In genomic region chr3:176190755-176191154, GRCh38 we compare ENCODE assay signal across 19 cellular contexts.
DNase-seq lines count a peak whose midpoint lies in the region; ATAC-seq and TF ChIP-seq lines count a peak whose summit lies in the region.
"Had no signal": no experiment of that assay in that cellular context is flagged by ENCODE, and none has a peak within 500 bp of the region (broad histone marks: within the 10 kb centered on the region; RNA-seq: fewer than 3 reads in every experiment).

No MANE protein-coding gene starts in this region.

- H3K9ac ChIP-seq in SK-N-SH (no peak overlapping the region), neural cell (ENCODE audit: low read length) (no peak overlapping the region)

- no peak overlapping the region for H2AFZ ChIP-seq in SK-N-SH (ENCODE audit: low read depth)
- H2AFZ ChIP-seq in neural cell (ENCODE audit: low read depth, low read length) = no peak overlapping the region

- CTCF ChIA-PET in SK-N-SH (lab: Yijun Ruan, JAX) = interaction anchor here (0.6 to 0.9 kb wide), 2 partner anchors 9 to 40 kb away, joined by 3 read pairs; no protein-coding TSS in a partner anchor

- TF ChIP-seq EP300 in SK-N-SH (IDR thresholded peaks at IDR 0.05; ENCODE audit: borderline replicate concordance in 1 of 2, low read depth in 1 of 2, low read length in 1 of 2) (peak in 1 of 2 experiments; percentile 74; a peak in 1 of 4 replicates), neural cell (conservative IDR thresholded peaks at IDR 0.05; ENCODE audit: poor library complexity, severe bottlenecking) (peak; percentile 45)

- DNase-seq in DMS 273 (lab: John Stamatoyannopoulos, UW; ENCODE audit: unreplicated experiment) (peak; percentile 67), DMS 273 treated with DMSO at 0.1 percent for 48 hours (lab: John Stamatoyannopoulos, UW) (no peak), NCI-H446 (lab: John Stamatoyannopoulos, UW) (peak; percentile 27 to 79), SK-N-SH (peak; percentile 57), OCI-M1 (lab: John Stamatoyannopoulos, UW) (no peak), NCI-H2196 (lab: John Stamatoyannopoulos, UW; ENCODE audit: unreplicated experiment) (no peak)
- DNase-seq: AML-193, EL, KBM-7, NCI-H1436 treated with DMSO at 0.1 percent for 48 hours, NCI-H345, NCI-H748 treated with DMSO at 0.1 percent for 48 hours, PC-3, SIG-M5 had no signal

- H3F3A ChIP-seq in SK-N-SH (replicated peaks; ENCODE audit: insufficient read depth) (no peaks in the 10 kb centered on the region), neural cell (ENCODE audit: insufficient read depth, low read length, poor library complexity, severe bottlenecking) (no peaks in the 10 kb centered on the region)

- H3K4me3 ChIP-seq in SK-N-SH (ENCODE audit: low read depth in 2 of 2, low read length in 1 of 2) = no peak overlapping the region
- H3K4me3 ChIP-seq in neural cell (ENCODE audit: low read length) = no peak overlapping the region

- TF ChIP-seq CTCF in SK-N-SH (IDR thresholded peaks at IDR 0.05) (no peak), neural cell (IDR thresholded peaks at IDR 0.05; ENCODE audit: poor library complexity, severe bottlenecking) (no peak)

- no peak for ATAC-seq in HG02571 (IDR thresholded peaks at IDR 0.05; ENCODE audit: unreplicated experiment)
- ATAC-seq: HepG2, PC-3 had no signal

- H3K4me2 ChIP-seq in SK-N-SH (no peak overlapping the region), neural cell (ENCODE audit: low read length) (no peak overlapping the region)

- H3K27me3 ChIP-seq in SK-N-SH (ENCODE audit: insufficient read depth) = no peaks in the 10 kb centered on the region
- no peaks in the 10 kb centered on the region for H3K27me3 ChIP-seq in neural cell (ENCODE audit: insufficient read depth, low read depth, low read length)

- no peaks in the 10 kb centered on the region for H3K9me2 ChIP-seq in SK-N-SH
- H3K9me2 ChIP-seq in neural cell (ENCODE audit: insufficient read depth, low read length) = no peaks in the 10 kb centered on the region

- H3K27ac ChIP-seq in SK-N-SH (ENCODE audit: low read depth in 2 of 2, low read length in 1 of 2) (peak overlapping the region in 1 of 2 experiments; percentile 64; a peak in 2 of 4 replicates), neural cell (ENCODE audit: low read length) (no peak overlapping the region)
- H3K27ac ChIP-seq: 22Rv1, RWPE1 had no signal

- H4K20me1 ChIP-seq in SK-N-SH (ENCODE audit: insufficient read depth) = no peaks in the 10 kb centered on the region
- no peaks in the 10 kb centered on the region for H4K20me1 ChIP-seq in neural cell (ENCODE audit: insufficient read depth)

- H3K36me3 ChIP-seq in SK-N-SH (replicated peaks in 1 of 2; ENCODE audit: control insufficient read depth in 1 of 2, insufficient read depth in 2 of 2, low read length in 1 of 2) (no peaks in the 10 kb centered on the region), neural cell (ENCODE audit: insufficient read depth, low read length) (no peaks in the 10 kb centered on the region)

- no peak for TF ChIP-seq RAD21 in SK-N-SH (IDR thresholded peaks at IDR 0.05; ENCODE audit: low read length)
- TF ChIP-seq RAD21 in neural cell (conservative IDR thresholded peaks at IDR 0.05) = no peak

- H3K9me3 ChIP-seq in SK-N-SH (no peaks in the 10 kb centered on the region), neural cell (ENCODE audit: low read length) (no peaks in the 10 kb centered on the region)

- POLR2A ChIA-PET in SK-N-SH (lab: Yijun Ruan, JAX) = no interaction called here

- H3K4me1 ChIP-seq in SK-N-SH (ENCODE audit: control insufficient read depth in 1 of 2, insufficient read depth in 2 of 2, low read depth in 1 of 2, low read length in 1 of 2) = no peaks in the 10 kb centered on the region; a peak in 2 of 4 replicates

- no peaks in the 10 kb centered on the region for H3K79me2 ChIP-seq in SK-N-SH (ENCODE audit: insufficient read depth)
- H3K79me2 ChIP-seq in neural cell (replicated peaks; ENCODE audit: insufficient read depth, low read length) = no peaks in the 10 kb centered on the region

TF ChIP-seq in SK-N-SH, 30 proteins besides CTCF, POLR2A, EP300 and RAD21:
- TF ChIP-seq RCOR1 (IDR thresholded peaks at IDR 0.05; ENCODE audit: low read length) (peak; percentile 66; the same call in 1 of the 2 replicates), GATA2 (CRISPR knock-in tag; IDR thresholded peaks at IDR 0.05) (peak; percentile 78), CHD2 (IDR thresholded peaks at IDR 0.05; ENCODE audit: low read length, partially characterized antibody) (peak; percentile 35), IRF3 (IDR thresholded peaks at IDR 0.05; ENCODE audit: low read depth, low read length) (no peak), USF1 (IDR thresholded peaks at IDR 0.05; ENCODE audit: borderline replicate concordance, low read depth) (no peak), TAF1 (IDR thresholded peaks at IDR 0.05; ENCODE audit: borderline replicate concordance, low read depth, low read length) (no peak), FOXJ3 (CRISPR knock-in tag; IDR thresholded peaks at IDR 0.05) (peak; percentile 51; the same call in 1 of the 2 replicates), MXI1 (IDR thresholded peaks at IDR 0.05; ENCODE audit: low read depth, low read length) (peak; percentile 25; the same call in 1 of the 2 replicates)

TF ChIP-seq in neural cell, 6 proteins besides CTCF, POLR2A, EP300 and RAD21:
- no peak for TF ChIP-seq TAF1 (IDR thresholded peaks at IDR 0.05; ENCODE audit: low read depth)

Comparison
In these comparisons a context has a peak if more than half of its experiments do, and no peak if none do; other contexts are left out.
1. DNase-seq: peak in DMS 273 (single experiment), NCI-H446 (2 of 2) and SK-N-SH (single experiment); none in DMS 273 treated with DMSO at 0.1 percent for 48 hours (single experiment), OCI-M1 (single experiment) and NCI-H2196 (single experiment).